Comparison of ENCODE assay signal across 19 cellular contexts in the genomic region with DNA sequence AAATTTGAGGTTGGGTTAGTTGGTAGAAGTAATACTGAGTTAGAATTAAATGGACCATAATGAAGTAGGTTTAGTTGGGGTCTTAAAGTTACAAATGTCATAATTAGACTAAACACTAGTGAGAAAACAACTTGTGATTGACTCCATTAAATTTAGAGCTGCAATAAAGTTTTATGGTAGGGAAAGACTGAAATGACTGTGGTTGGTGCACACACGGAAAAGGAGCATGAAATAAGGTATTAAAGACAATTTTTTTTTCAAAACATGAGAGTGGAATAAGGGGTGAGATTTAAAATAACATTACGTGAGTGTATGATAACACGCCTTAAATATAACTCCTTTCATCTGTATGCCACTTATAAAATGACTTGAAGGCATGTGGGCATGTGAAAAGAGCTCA. TPM values are rescaled to one million over a fixed set of nuclear protein-coding genes. Genes with fewer than 3 reads are reported as not detected.
"Had no signal": no experiment of that assay in that cellular context is flagged by ENCODE, and none has a peak within 500 bp of the region (broad histone marks: within the 10 kb centered on the region; RNA-seq: fewer than 3 reads in every experiment).

No MANE protein-coding gene starts in this region.

- H3K9me3 ChIP-seq: adrenal gland, body of pancreas, mucosa of descending colon, ovary, tibial nerve had no signal

- H3K4me3 Mint-ChIP-seq: activated naive CD4-positive, alpha-beta T cell treated with anti-CD3 and anti-CD28 coated beads, Interleukin-2, amount 10 ng/mL, durations not matched to agents 7 days and 5 days had no signal

- H3K9me3 Mint-ChIP-seq: activated naive CD4-positive, alpha-beta T cell treated with anti-CD3 and anti-CD28 coated beads, Interleukin-2, amount 10 ng/mL, durations not matched to agents 7 days and 5 days; activated T-helper 17 cell treated with anti-CD3 and anti-CD28 coated beads, Interleukin-2, amount 50 U/mL, for 72 hours; central memory CD8-positive, alpha-beta T cell; T-cell had no signal

- H3K36me3 ChIP-seq: adrenal gland, ovary, tibial nerve had no signal

- ATAC-seq: activated T-helper 17 cell treated with anti-CD3 and anti-CD28 coated beads, Interleukin-2, amount 50 U/mL, for 72 hours; body of pancreas; left lobe of liver; mucosa of descending colon; naive thymus-derived CD8-positive, alpha-beta T cell; T-cell had no signal

- H3K27ac ChIP-seq: adrenal gland, body of pancreas, ovary, skin epidermis, VCaP had no signal

- DNase-seq: activated CD4-positive, alpha-beta T cell treated with anti-CD3 and anti-CD28 coated beads for 4 hours; activated CD8-positive, alpha-beta memory T cell treated with anti-CD3 and anti-CD28 coated beads for 24 hours; activated naive CD4-positive, alpha-beta T cell treated with anti-CD3 and anti-CD28 coated beads, Interleukin-2, amount 10 ng/mL, durations not matched to agents 7 days and 5 days; activated T-cell treated with anti-CD3 and anti-CD28 coated beads for 4 hours; adrenal gland; body of pancreas; mammary epithelial cell; mucosa of descending colon; naive thymus-derived CD8-positive, alpha-beta T cell; ovary; T-cell had no signal

- H3K4me3 ChIP-seq: adrenal gland, body of pancreas, mucosa of descending colon had no signal

- H3K36me3 Mint-ChIP-seq: activated naive CD4-positive, alpha-beta T cell treated with anti-CD3 and anti-CD28 coated beads, Interleukin-2, amount 10 ng/mL, durations not matched to agents 7 days and 5 days; T-cell had no signal

- H3K27me3 ChIP-seq: adrenal gland, body of pancreas, ovary, tibial nerve had no signal

- H3K27ac Mint-ChIP-seq: activated naive CD4-positive, alpha-beta T cell treated with anti-CD3 and anti-CD28 coated beads, Interleukin-2, amount 10 ng/mL, durations not matched to agents 7 days and 5 days; activated T-helper 17 cell treated with anti-CD3 and anti-CD28 coated beads, Interleukin-2, amount 50 U/mL, for 72 hours; naive thymus-derived CD8-positive, alpha-beta T cell had no signal

RNA-seq across cellular contexts. Expression of a gene that starts 1.5 kb away (rescaled TPM):
- total RNA-seq: activated T-helper 17 cell treated with anti-CD3 and anti-CD28 coated beads, Interleukin-2, amount 50 U/mL, for 72 hours; naive thymus-derived CD8-positive, alpha-beta T cell; renal cortical epithelial cell; SK-MEL-5 had no signal
- polyA plus RNA-seq: mammary epithelial cell; naive thymus-derived CD8-positive, alpha-beta T cell had no signal
